Comparison of ENCODE assay signal across 22 cellular contexts in genomic region chr5:131206061-131206460, GRCh38. TPM values are rescaled to one million over a fixed set of nuclear protein-coding genes. Genes with fewer than 3 reads are reported as not detected.
DNase-seq lines count a peak whose midpoint lies in the region; ATAC-seq, FAIRE-seq and TF ChIP-seq lines count a peak whose summit lies in the region.
"Had no signal": no experiment of that assay in that cellular context is flagged by ENCODE, and none has a peak within 500 bp of the region (broad histone marks: within the 10 kb centered on the region; RNA-seq: fewer than 3 reads in every experiment).

No MANE protein-coding gene starts in this region.

- WGBS in small intestine, 3 donors, result 56 to 84% (median 66%) methylated on average over 2 of the region's 2 CpGs

- no peaks in the 10 kb centered on the region for H3K36me3 ChIP-seq in CD8-positive, alpha-beta memory T cell (ENCODE audit: insufficient read depth, low read length)
- H3K36me3 ChIP-seq in small intestine (ENCODE audit: control insufficient read depth in 2 of 2, insufficient read depth in 2 of 2, low read length in 2 of 2) (no peaks in the 10 kb centered on the region), OCI-LY7 (ENCODE audit: insufficient read depth, low read length) (peaks cover 12% of the 10 kb centered on the region; the same call in 1 of the 2 replicates), tibial artery (no peaks in the 10 kb centered on the region)
- H3K36me3 ChIP-seq: SJSA1 had no signal

- ATAC-seq in T-helper 17 cell, result no peak
- no peak for ATAC-seq in memory B cell (ENCODE audit: low read depth)
- no peak for ATAC-seq in HG02852 (IDR thresholded peaks at IDR 0.05; ENCODE audit: unreplicated experiment)
- ATAC-seq: Right ventricle myocardium inferior had no signal

- POLR2A ChIA-PET in CD8-positive, alpha-beta memory T cell (lab: Charles Lee), result no interaction called here
- POLR2A ChIA-PET in OCI-LY7 (lab: Charles Lee), result interaction anchor here (2.6 kb wide), 1 partner anchor 34 kb away, joined by 5 read pairs; no protein-coding TSS in a partner anchor

- peaks cover 0 to 1% of the 10 kb centered on the region in 2 donors for H3K27me3 Mint-ChIP-seq in CD8-positive, alpha-beta memory T cell
- H3K27me3 Mint-ChIP-seq in T-helper 17 cell, result no peaks in the 10 kb centered on the region
- H3K27me3 Mint-ChIP-seq in memory B cell, result no peaks in the 10 kb centered on the region
- H3K27me3 Mint-ChIP-seq: B cell had no signal

- no peaks in the 10 kb centered on the region for H3K9me3 ChIP-seq in CD8-positive, alpha-beta memory T cell (ENCODE audit: low read length)
- H3K9me3 ChIP-seq in T-helper 17 cell (ENCODE audit: control insufficient read depth, low read length, poor library complexity, severe bottlenecking) (no peaks in the 10 kb centered on the region), small intestine (ENCODE audit: control insufficient read depth, low read depth) (no peaks in the 10 kb centered on the region), OCI-LY7 (ENCODE audit: low read length) (no peaks in the 10 kb centered on the region), tibial artery (no peaks in the 10 kb centered on the region)
- H3K9me3 ChIP-seq: SJSA1 had no signal

- peaks cover 0 to 6% (median 0%) of the 10 kb centered on the region in 3 donors for H3K36me3 Mint-ChIP-seq in CD8-positive, alpha-beta memory T cell
- H3K36me3 Mint-ChIP-seq in T-helper 17 cell (ENCODE audit: low read depth) (no peaks in the 10 kb centered on the region), memory B cell (no peaks in the 10 kb centered on the region)

- FAIRE-seq in small intestine (lab: Jason Lieb, UNC), result no peak
- FAIRE-seq: A204.1, H54 had no signal

- TF ChIP-seq CTCF in OCI-LY7 (conservative IDR thresholded peaks at IDR 0.05; ENCODE audit: low read length) (no peak), tibial artery (IDR thresholded peaks at IDR 0.05) (no peak)

- peaks cover 34% of the 10 kb centered on the region for H3K4me1 ChIP-seq in CD8-positive, alpha-beta memory T cell (ENCODE audit: insufficient read depth, low read length)
- H3K4me1 ChIP-seq in small intestine (ENCODE audit: control insufficient read depth in 2 of 2, insufficient read depth in 1 of 2, low read depth in 1 of 2, low read length in 1 of 2) (peaks cover 0 to 4% of the 10 kb centered on the region in 2 donors), OCI-LY7 (ENCODE audit: insufficient read depth, low read length, poor library complexity, severe bottlenecking) (peaks cover 37% of the 10 kb centered on the region), tibial artery (no peaks in the 10 kb centered on the region)

- H3K79me2 ChIP-seq in OCI-LY7 (ENCODE audit: insufficient read depth, low read depth, low read length), result peaks cover 10% of the 10 kb centered on the region; the same call in 1 of the 2 replicates

- intact Hi-C loops in posterior vena cava (cut with DNase I), result no loop called here
- intact Hi-C loops in OCI-LY7 (cut with micrococcal nuclease; ENCODE audit: unreplicated experiment), result no loop called here
- intact Hi-C loops in tibial artery (cut with DNase I; ENCODE audit: low total_unique reads), result no loop called here

- H3K4me3 ChIP-seq in CD8-positive, alpha-beta memory T cell (ENCODE audit: low read length), result no peak overlapping the region
- H3K4me3 ChIP-seq in small intestine (ENCODE audit: low read depth in 1 of 2, low read length in 2 of 2) (no peak overlapping the region), OCI-LY7 (ENCODE audit: low read depth, low read length, poor library complexity, severe bottlenecking) (no peak overlapping the region), tibial artery (no peak overlapping the region)
- H3K4me3 ChIP-seq: SJSA1 had no signal

- no peaks in the 10 kb centered on the region for H3K27me3 ChIP-seq in CD8-positive, alpha-beta memory T cell (ENCODE audit: insufficient read depth, low read length, poor library complexity, severe bottlenecking)
- H3K27me3 ChIP-seq in small intestine (ENCODE audit: control insufficient read depth in 2 of 2, insufficient read depth in 2 of 2, low read length in 2 of 2), result no peaks in the 10 kb centered on the region
- H3K27me3 ChIP-seq in tibial artery, result no peaks in the 10 kb centered on the region
- H3K27me3 ChIP-seq: SJSA1 had no signal

- H3K27ac ChIP-seq in CD8-positive, alpha-beta memory T cell (ENCODE audit: low read depth, low read length), result no peak overlapping the region
- H3K27ac ChIP-seq in small intestine (ENCODE audit: low read depth in 1 of 2, low read length in 1 of 2), result no peak overlapping the region
- no peak overlapping the region for H3K27ac ChIP-seq in OCI-LY7 (ENCODE audit: low read depth, low read length, poor library complexity, severe bottlenecking)
- no peak overlapping the region for H3K27ac ChIP-seq in tibial artery
- H3K27ac ChIP-seq: SJSA1 had no signal

- CTCF ChIA-PET in CD8-positive, alpha-beta memory T cell (lab: Charles Lee), result no interaction called here
- CTCF ChIA-PET in OCI-LY7 (lab: Charles Lee; ENCODE audit: unreplicated experiment), result no interaction called here

- no peaks in the 10 kb centered on the region for H3K9me2 ChIP-seq in OCI-LY7 (ENCODE audit: insufficient read depth, low read length)

- DNase-seq in CD8-positive, alpha-beta memory T cell, result no peak
- DNase-seq in T-helper 17 cell (no peak), memory B cell (ENCODE audit: low spot score in 2 of 2) (no peak), small intestine (peak; percentile 63), posterior vena cava (ENCODE audit: low spot score) (no peak), OCI-LY7 (ENCODE audit: low spot score) (no peak), tibial artery (no peak)
- DNase-seq: COR-L47; DMS79 treated with DMSO at 0.1 percent for 48 hours; MM.1S; NCI-H1092 treated with DMSO at 0.1 percent for 48 hours; NCI-H1436 treated with DMSO at 0.1 percent for 48 hours; NCI-H1930; NCI-H2227 treated with DMSO at 0.1 percent for 48 hours; NCI-H510A; NK-92 treated with Interleukin-12 subunit alpha and Interleukin-12 subunit beta, amount 100 ng/mL, for 24 hours had no signal

- peaks cover 34 to 45% (median 38%) of the 10 kb centered on the region in 3 donors for H3K4me1 Mint-ChIP-seq in CD8-positive, alpha-beta memory T cell
- peaks cover 17% of the 10 kb centered on the region for H3K4me1 Mint-ChIP-seq in T-helper 17 cell
- peaks cover 25% of the 10 kb centered on the region for H3K4me1 Mint-ChIP-seq in memory B cell

- H3K4me3 Mint-ChIP-seq in CD8-positive, alpha-beta memory T cell, result no peak overlapping the region
- H3K4me3 Mint-ChIP-seq in T-helper 17 cell, result no peak overlapping the region
- no peak overlapping the region for H3K4me3 Mint-ChIP-seq in memory B cell
- H3K4me3 Mint-ChIP-seq: B cell had no signal

- no peak overlapping the region for H3K4me2 ChIP-seq in OCI-LY7 (ENCODE audit: low read length)

- H4K20me1 ChIP-seq in OCI-LY7 (ENCODE audit: insufficient read depth, low read length), result no peaks in the 10 kb centered on the region

- BruUV-seq in OCI-LY7 (replicated peaks; lab: Mats Ljungman, UMichigan), result no TSS peak

- H2AFZ ChIP-seq in OCI-LY7 (ENCODE audit: low read length), result no peak overlapping the region

- H3K9me3 Mint-ChIP-seq in CD8-positive, alpha-beta memory T cell, result peaks cover 0 to 3% (median 0%) of the 10 kb centered on the region in 5 donors
- no peaks in the 10 kb centered on the region for H3K9me3 Mint-ChIP-seq in memory B cell

- peak overlapping the region in 5 of 8 donors; percentile 7 to 71 (median 40) for H3K27ac Mint-ChIP-seq in CD8-positive, alpha-beta memory T cell
- H3K27ac Mint-ChIP-seq in T-helper 17 cell (peak overlapping the region; percentile 82), memory B cell (peak overlapping the region; percentile 6)
- H3K27ac Mint-ChIP-seq: B cell had no signal

RNA-seq across cellular contexts. Expression of gene LYRM7, which starts 35.3 kb away (rescaled TPM):
- total RNA-seq in CD8-positive, alpha-beta memory T cell, result 10 to 100 TPM; 22.7 to 24.1 TPM
- polyA plus RNA-seq in CD8-positive, alpha-beta memory T cell, result 9.0 TPM
- total RNA-seq in T-helper 17 cell, result 1 to 10 TPM; 8.1 to 9.7 TPM
- polyA plus RNA-seq in small intestine, result 1 to 10 TPM; 5.1 to 7.4 (median 7.0) TPM
- total RNA-seq in posterior vena cava, result 10 to 100 TPM; 13.2 to 13.4 TPM
- total RNA-seq in OCI-LY7 (2014; rRNA removed; shearing (Covaris generic)), result 14.4 and 18.2 TPM in 2 replicates
- total RNA-seq in OCI-LY7 (2022), result 24.3 and 25.5 TPM in 2 replicates

RNA-seq across cellular contexts. Expression of gene HINT1, which starts 41.0 kb away (rescaled TPM):
- 100 to 1,000 TPM; 358 to 364 TPM for total RNA-seq in CD8-positive, alpha-beta memory T cell
- 445 TPM for polyA plus RNA-seq in CD8-positive, alpha-beta memory T cell
- total RNA-seq in T-helper 17 cell (100 to 1,000 TPM; 236 to 264 TPM), posterior vena cava (100 to 1,000 TPM; 129 to 156 TPM), OCI-LY7 (2022) (246 and 253 TPM in 2 replicates)
- polyA plus RNA-seq in small intestine, result 100 to 1,000 TPM; 458 to 495 (median 495) TPM
- total RNA-seq in OCI-LY7 (2014; rRNA removed; shearing (Covaris generic)), result 205 and 343 TPM in 2 replicates

RNA-seq across cellular contexts. Expression of gene CDC42SE2, which starts 57.8 kb away (rescaled TPM):
- 100 to 1,000 TPM; 125 to 131 TPM for total RNA-seq in CD8-positive, alpha-beta memory T cell
- polyA plus RNA-seq in CD8-positive, alpha-beta memory T cell, result 460 TPM
- total RNA-seq in T-helper 17 cell (100 to 1,000 TPM; 215 to 245 TPM), posterior vena cava (10 to 100 TPM; 17.0 to 18.5 TPM), OCI-LY7 (2022) (66.8 and 68.9 TPM in 2 replicates)
- polyA plus RNA-seq in small intestine, result 10 to 100 TPM; 36.0 to 60.3 (median 58.6) TPM
- total RNA-seq in OCI-LY7 (2014; rRNA removed; shearing (Covaris generic)), result 34.7 and 54.2 TPM in 2 replicates

Comparison
In these comparisons a context has a peak if more than half of its experiments do, and no peak if none do; other contexts are left out.
1. H3K27ac Mint-ChIP-seq: peak in every context shown above with its lines; median percentile 82 in T-helper 17 cell; 40 in CD8-positive, alpha-beta memory T cell; 6 in memory B cell.